ENCODE assay signal across 8 cellular contexts in the genomic region with DNA sequence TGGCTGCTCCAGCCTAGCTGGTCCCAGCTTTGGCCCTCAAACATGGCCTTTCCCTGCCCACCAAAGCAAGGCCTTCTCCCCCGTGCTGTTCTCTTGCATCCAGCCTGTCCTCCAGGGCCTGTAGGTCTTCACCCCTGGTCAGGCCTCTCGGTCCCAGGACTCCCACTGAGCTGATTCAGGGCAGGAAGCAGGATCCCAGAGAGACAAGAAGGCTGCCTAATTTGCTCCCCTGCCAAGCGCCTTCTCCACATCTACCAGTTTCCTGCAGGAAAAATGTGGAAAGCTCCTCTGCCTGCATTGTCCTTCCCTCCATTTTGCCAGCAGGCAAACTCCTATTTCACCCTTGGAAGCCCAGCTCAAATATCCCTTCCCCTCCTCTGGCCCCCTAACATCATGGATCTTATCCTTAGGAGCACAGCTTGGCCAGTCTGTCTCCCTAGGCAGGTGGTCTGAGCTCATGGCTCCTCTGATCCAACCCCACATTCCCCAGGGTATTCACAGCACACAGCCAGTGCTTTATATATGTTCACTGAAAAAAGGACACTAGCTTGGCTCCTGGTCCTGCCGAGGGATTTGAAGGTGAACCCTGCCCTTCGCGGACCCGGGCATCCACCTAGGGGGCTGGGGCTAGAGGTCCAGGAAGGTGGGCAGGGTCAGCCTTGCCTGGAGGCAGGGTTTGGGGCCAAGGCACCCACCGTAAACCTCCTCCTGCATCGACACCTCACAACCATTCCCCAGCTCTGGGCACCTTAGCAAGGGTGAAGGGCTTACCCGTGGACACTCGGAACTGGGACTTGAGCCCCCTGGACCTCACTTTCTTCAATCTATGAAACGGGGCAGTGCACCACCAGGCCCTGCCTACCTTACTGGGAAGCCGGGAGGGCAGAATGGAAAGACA. TPM values are rescaled to one million over a fixed set of nuclear protein-coding genes. Genes with fewer than 3 reads are reported as not detected.
DNase-seq lines count a peak whose midpoint lies in the region; ATAC-seq, FAIRE-seq and TF ChIP-seq lines count a peak whose summit lies in the region.

No MANE protein-coding gene starts in this region.

- H3K18ac ChIP-seq in H9 (ENCODE audit: insufficient read length, low read depth, low read length): peak overlapping the region; percentile 100

- H3K79me2 ChIP-seq in H9 (ENCODE audit: insufficient read depth, low read length): peaks cover 37% of the 10 kb centered on the region

- no peak overlapping the region for H3K23ac ChIP-seq in H9 (ENCODE audit: insufficient read length, low read depth, low read length)

- H3K27me3 ChIP-seq in H9 (ENCODE audit: insufficient read depth, low read length) (no peaks in the 10 kb centered on the region), esophagus (ENCODE audit: control insufficient read depth in 1 of 2, insufficient read depth in 2 of 2, low read length in 2 of 2) (no peaks in the 10 kb centered on the region), pancreas (no peaks in the 10 kb centered on the region)

- peaks cover 38 to 61% (median 52%) of the 10 kb centered on the region in 3 experiments; a peak in 6 of 7 replicates for H3K36me3 Mint-ChIP-seq in H9 (ENCODE audit: insufficient read depth in 1 of 3, low read depth in 3 of 3)

- H3K27ac ChIP-seq in H9 (ENCODE audit: insufficient read length, low read depth, low read length): no peak overlapping the region
- H3K27ac ChIP-seq in SK-N-MC: peak overlapping the region; percentile 100
- H3K27ac ChIP-seq in esophagus (ENCODE audit: low read depth in 2 of 2, low read length in 1 of 2): peak overlapping the region; percentile 95 to 99
- peak overlapping the region; percentile 99 to 100 (median 100) for H3K27ac ChIP-seq in pancreas

- FAIRE-seq in pancreas (lab: Jason Lieb, UNC): no peak

- peak overlapping the region; percentile 31 for H4K5ac ChIP-seq in H9 (ENCODE audit: insufficient read length, low read depth, low read length)

- H2BK20ac ChIP-seq in H9 (ENCODE audit: low read depth, low read length, poor library complexity, severe bottlenecking): no peak overlapping the region

- H2BK5ac ChIP-seq in H9 (ENCODE audit: insufficient read length, low read length): no peak overlapping the region

- H2BK120ac ChIP-seq in H9 (ENCODE audit: low read depth, low read length, poor library complexity, severe bottlenecking): no peak overlapping the region

- no peak overlapping the region for H2AK5ac ChIP-seq in H9 (ENCODE audit: insufficient read length, low read length)

- no peak overlapping the region for H2BK15ac ChIP-seq in H9 (ENCODE audit: low read depth, low read length)

- TF ChIP-seq CTCF in H9 (conservative IDR thresholded peaks at IDR 0.05): no peak
- no peak for TF ChIP-seq CTCF in pancreas (IDR thresholded peaks at IDR 0.05)

- no peaks in the 10 kb centered on the region for H3K9me3 ChIP-seq in H9 (ENCODE audit: control insufficient read depth, low read depth, low read length)
- H3K9me3 ChIP-seq in SK-N-MC (ENCODE audit: low read depth, low read length): no peaks in the 10 kb centered on the region
- no peaks in the 10 kb centered on the region for H3K9me3 ChIP-seq in esophagus (ENCODE audit: control insufficient read depth in 2 of 2, insufficient read depth in 1 of 2, low read depth in 1 of 2, low read length in 1 of 2)
- no peaks in the 10 kb centered on the region for H3K9me3 ChIP-seq in pancreas

- H4K91ac ChIP-seq in H9 (ENCODE audit: insufficient read length, low read depth, low read length): peak overlapping the region; percentile 72

- no peak overlapping the region for H4K8ac ChIP-seq in H9 (replicated peaks; ENCODE audit: insufficient read length, low read depth, low read length)

- no CpG with 5 or more reads among the region's 13 CpGs for WGBS in H9 (ENCODE audit: extremely low coverage, insufficient read length, low lambda C conversion rate)
- WGBS in esophagus, 2 donors: 20% methylated on average over 13 of the region's 13 CpGs
- 20 to 21% methylated on average over 13 of the region's 13 CpGs for WGBS in pancreas, 2 donors

- no peak overlapping the region for H3K56ac ChIP-seq in H9 (ENCODE audit: insufficient read length, low read depth, low read length)

- no peaks in the 10 kb centered on the region for H3K27me3 Mint-ChIP-seq in H9 (ENCODE audit: low read depth)

- peak overlapping the region; percentile 92 to 93 for H3K4me3 Mint-ChIP-seq in H9

- no peaks in the 10 kb centered on the region for H3K79me1 ChIP-seq in H9 (ENCODE audit: insufficient read depth, low read depth, low read length, poor library complexity, severe bottlenecking)

- H3K14ac ChIP-seq in H9 (ENCODE audit: insufficient read depth, low read length): peak overlapping the region; percentile 100

- no peak overlapping the region for H2BK12ac ChIP-seq in H9 (ENCODE audit: insufficient read length, low read depth, low read length)

- no peak overlapping the region for H3K4ac ChIP-seq in H9 (ENCODE audit: low read depth, low read length)

- peak overlapping the region; percentile 92 for H3K4me2 ChIP-seq in H9 (ENCODE audit: insufficient read depth, insufficient read length, low read length)

- H3K9me3 Mint-ChIP-seq in H9: peaks cover 0 to 4% of the 10 kb centered on the region in 2 experiments; a peak in 2 of 5 replicates

- intact Hi-C loops in pancreas (cut with DNase I): no loop called here
- intact Hi-C loops in sciatic nerve (cut with DNase I): no loop called here

- peak overlapping the region; percentile 99 for H3K9ac ChIP-seq in H9 (ENCODE audit: extremely low read depth, insufficient read length, low read length)
- peak overlapping the region; percentile 100 for H3K9ac ChIP-seq in SK-N-MC (ENCODE audit: insufficient read length)

- no peaks in the 10 kb centered on the region for H4K20me1 ChIP-seq in H9 (ENCODE audit: control insufficient read depth, insufficient read depth, insufficient read length)

- H3K4me1 ChIP-seq in H9 (ENCODE audit: insufficient read depth, low read length): peaks cover 8% of the 10 kb centered on the region
- H3K4me1 ChIP-seq in esophagus (ENCODE audit: control insufficient read depth in 2 of 2, insufficient read depth in 2 of 2, low read length in 1 of 2): peaks cover 4 to 16% of the 10 kb centered on the region in 2 donors
- H3K4me1 ChIP-seq in pancreas: peaks cover 9 to 26% (median 18%) of the 10 kb centered on the region in 3 donors

- H3K36me3 ChIP-seq in SK-N-MC (ENCODE audit: insufficient read depth, low read length) (peaks cover 58% of the 10 kb centered on the region), esophagus (ENCODE audit: control insufficient read depth in 2 of 2, insufficient read depth in 2 of 2, low read length in 1 of 2) (peaks cover 0 to 17% of the 10 kb centered on the region in 2 donors), pancreas (no peaks in the 10 kb centered on the region)

- H3K4me1 Mint-ChIP-seq in H9: peaks cover 31 to 38% of the 10 kb centered on the region in 2 experiments

- ATAC-seq in pancreas (no peak), GM19035 (IDR thresholded peaks at IDR 0.05; ENCODE audit: unreplicated experiment) (no peak), sciatic nerve (no peak)

- H3K4me3 ChIP-seq in SK-N-MC: peak overlapping the region; percentile 99
- peak overlapping the region; percentile 94 to 97 for H3K4me3 ChIP-seq in esophagus (ENCODE audit: low read depth in 1 of 2, low read length in 2 of 2)
- peak overlapping the region; percentile 79 to 98 (median 93) for H3K4me3 ChIP-seq in pancreas

- no peak overlapping the region for H3T11ph ChIP-seq in H9 (ENCODE audit: low read length)

- H2AFZ ChIP-seq in H9 (ENCODE audit: low read length): no peak overlapping the region

- DNase-seq in H9: no peak
- no peak for DNase-seq in SK-N-MC (ENCODE audit: low read depth, low spot score)
- peak in 1 of 6 donors; percentile 44 for DNase-seq in pancreas
- DNase-seq in sciatic nerve (ENCODE audit: low spot score): no peak
- DNase-seq in kidney glomerular epithelial cell (lab: John Stamatoyannopoulos, UW): no peak
- DNase-seq in SHP77 treated with DMSO at 0.1 percent for 48 hours (lab: John Stamatoyannopoulos, UW): no peak

- peaks cover 23% of the 10 kb centered on the region for H3K23me2 ChIP-seq in H9 (ENCODE audit: insufficient read length, low read depth, low read length, poor library complexity, severe bottlenecking)

- H3K27ac Mint-ChIP-seq in H9: peak overlapping the region; percentile 96 to 100 (median 98)

RNA-seq across cellular contexts. Expression of a gene that starts 1.0 kb away (rescaled TPM):
- total RNA-seq in H9 (2021): 92.9 and 99.7 TPM in 2 replicates
- polyA plus RNA-seq in esophagus: 10 to 100 TPM; 15.1 to 20.9 TPM
- 10 to 100 TPM in 2 of 6 donors, 1 to 10 TPM in 4; 5.4 to 13.2 (median 9.0) TPM for total RNA-seq in pancreas
- 10 to 100 TPM; 36.2 to 38.2 TPM for polyA plus RNA-seq in pancreas
- 18.0 TPM for total RNA-seq in sciatic nerve

RNA-seq across cellular contexts. Expression of a gene that starts 1.3 kb away (rescaled TPM):
- total RNA-seq in H9 (2021): 456 and 462 TPM in 2 replicates
- 100 to 1,000 TPM; 103 to 138 TPM for polyA plus RNA-seq in esophagus
- 100 to 1,000 TPM in 3 of 6 donors, 10 to 100 TPM in 3; 49.2 to 104 (median 87.5) TPM for total RNA-seq in pancreas
- polyA plus RNA-seq in pancreas: 100 to 1,000 TPM; 136 to 257 TPM
- total RNA-seq in sciatic nerve: 194 TPM

RNA-seq across cellular contexts. Expression of a gene that starts 39.6 kb away (rescaled TPM):
- total RNA-seq in H9 (2021) (8.0 and 8.1 TPM in 2 replicates), pancreas (10 to 100 TPM in 1 of 6 donors, 1 to 10 TPM in 5; 5.2 to 10.7 (median 7.8) TPM), sciatic nerve (31.8 TPM)
- polyA plus RNA-seq in esophagus (10 to 100 TPM; 24.3 to 25.2 TPM), pancreas (10 to 100 TPM; 11.7 to 13.6 TPM)

RNA-seq across cellular contexts. Expression of a gene that starts 48.7 kb away (rescaled TPM):
- total RNA-seq in H9 (2021) (0.90 and 0.92 TPM in 2 replicates), pancreas (under 1 TPM; 0.24 to 0.61 (median 0.50) TPM), sciatic nerve (2.2 TPM)
- polyA plus RNA-seq in esophagus (1 to 10 TPM in 1 of 2 donors, under 1 TPM in 1; 0.48 to 1.0 TPM), pancreas (1 to 10 TPM; 3.7 to 4.4 TPM)
